In genomic region chr2:208255557-208256106, GRCh38 we compare ENCODE assay signal across 8 cellular contexts. TPM values are rescaled to one million over a fixed set of nuclear protein-coding genes. Genes with fewer than 3 reads are reported as not detected.
DNase-seq lines count a peak whose midpoint lies in the region; ATAC-seq and TF ChIP-seq lines count a peak whose summit lies in the region.

No MANE protein-coding gene starts in this region.

- no peaks in the 10 kb centered on the region for H3K9me3 ChIP-seq in WERI-Rb-1 (ENCODE audit: severe bottlenecking)
- peaks cover 4% of the 10 kb centered on the region for H3K9me3 ChIP-seq in iPS-18c (ENCODE audit: control insufficient read depth, insufficient read depth, low read length)
- no peaks in the 10 kb centered on the region for H3K9me3 ChIP-seq in testis

- peak; percentile 24 for ATAC-seq in GM18909 (IDR thresholded peaks at IDR 0.05; ENCODE audit: poor library complexity, unreplicated experiment)
- peak; percentile 11 for ATAC-seq in HG02884 (IDR thresholded peaks at IDR 0.05; ENCODE audit: unreplicated experiment)

- TF ChIP-seq POLR2A in testis (IDR thresholded peaks at IDR 0.05), result no peak

- H3K36me3 ChIP-seq in WERI-Rb-1 (peaks cover 16% of the 10 kb centered on the region), testis (ENCODE audit: low read depth, missing control alignments) (no peaks in the 10 kb centered on the region)

- intact Hi-C loops in testis (cut with DNase I; ENCODE audit: low total_unique reads), result no loop called here

- no peak for TF ChIP-seq CTCF in WERI-Rb-1 (IDR thresholded peaks at IDR 0.05; ENCODE audit: low read depth, low read length)
- no peak for TF ChIP-seq CTCF in testis (IDR thresholded peaks at IDR 0.05)

- no peak for DNase-seq in WERI-Rb-1
- DNase-seq in testis, result no peak
- no peak for DNase-seq in mucosa of gallbladder (ENCODE audit: low spot score)
- no peak for DNase-seq in NCI-H526 treated with DMSO at 0.1 percent for 48 hours (lab: John Stamatoyannopoulos, UW)
- no peak for DNase-seq in cerebellar cortex (ENCODE audit: low spot score)

- WGBS in testis, 2 donors, result 30 to 31% methylated on average over 13 of the region's 13 CpGs

- H3K27me3 ChIP-seq in WERI-Rb-1 (ENCODE audit: insufficient read depth, low read depth, severe bottlenecking), result no peaks in the 10 kb centered on the region
- H3K27me3 ChIP-seq in testis, result no peaks in the 10 kb centered on the region

- H3K4me3 ChIP-seq in WERI-Rb-1 (ENCODE audit: low read depth, low read length), result peak overlapping the region; percentile 95
- H3K4me3 ChIP-seq in iPS-18c (ENCODE audit: insufficient read depth, low read depth, low read length), result peak overlapping the region; percentile 99
- peak overlapping the region; percentile 70 to 72 for H3K4me3 ChIP-seq in testis

- H3K27ac ChIP-seq in WERI-Rb-1 (peak overlapping the region; percentile 78), testis (peak overlapping the region; percentile 46 to 52)

- peaks cover 24% of the 10 kb centered on the region for H3K4me1 ChIP-seq in testis

RNA-seq across cellular contexts. Expression of gene IDH1, which starts 0.8 kb away (rescaled TPM):
- 100 to 1,000 TPM in 1 of 2 donors, 10 to 100 TPM in 1; 80.0 to 120 TPM for total RNA-seq in testis
- polyA plus RNA-seq in testis (ENCODE audit: insufficient read depth, low read depth, low replicate concordance), result 93.4 TPM
- total RNA-seq in mucosa of gallbladder, result 239 TPM

RNA-seq across cellular contexts. Expression of gene PIKFYVE, which starts 10.4 kb away (rescaled TPM):
- total RNA-seq in testis (10 to 100 TPM; 50.0 to 55.0 TPM), mucosa of gallbladder (23.3 TPM)
- 29.0 TPM for polyA plus RNA-seq in testis (ENCODE audit: insufficient read depth, low read depth, low replicate concordance)
